8 cellular contexts compared by ENCODE assay signal in genomic region chr16:80804061-80804450, GRCh38. TPM values are rescaled to one million over a fixed set of nuclear protein-coding genes. Genes with fewer than 3 reads are reported as not detected.
DNase-seq lines count a peak whose midpoint lies in the region; ATAC-seq, FAIRE-seq and TF ChIP-seq lines count a peak whose summit lies in the region.

No MANE protein-coding gene starts in this region.

- TF ChIP-seq CTCF in GM12865 (IDR thresholded peaks at IDR 0.05; ENCODE audit: insufficient read depth, low read depth, low read length, missing control alignments), result no peak
- no peak for TF ChIP-seq CTCF in glutamatergic neuron (IDR thresholded peaks at IDR 0.05; ENCODE audit: partially characterized antibody, unreplicated experiment)
- no peak for TF ChIP-seq CTCF in progenitor cell of endocrine pancreas (IDR thresholded peaks at IDR 0.05; ENCODE audit: unreplicated experiment)

- H3K9me3 Mint-ChIP-seq in glutamatergic neuron (ENCODE audit: unreplicated experiment), result peaks cover 6% of the 10 kb centered on the region
- H3K9me3 Mint-ChIP-seq in progenitor cell of endocrine pancreas (ENCODE audit: low read depth), result peaks cover 8% of the 10 kb centered on the region

- peak; percentile 82 for DNase-seq in GM12865 (ENCODE audit: low read depth)
- DNase-seq in activated naive CD4-positive, alpha-beta T cell treated with Interleukin-2 at 50 U/mL for 16 hours, result peak; percentile 76
- DNase-seq in glutamatergic neuron, result peak; percentile 72
- DNase-seq in progenitor cell of endocrine pancreas (ENCODE audit: low spot score, unreplicated experiment), result no peak
- DNase-seq in NCI-H2107 treated with DMSO at 0.1 percent for 48 hours (lab: John Stamatoyannopoulos, UW; ENCODE audit: unreplicated experiment), result no peak
- DNase-seq in RCC 7860 (ENCODE audit: low spot score), result no peak

- H3K4me3 ChIP-seq in GM12865 (ENCODE audit: low read depth, low read length), result peak overlapping the region; percentile 49

- ATAC-seq in HG02588 (IDR thresholded peaks at IDR 0.05; ENCODE audit: unreplicated experiment), result peak; percentile 34

- no peak for FAIRE-seq in RCC 7860 (lab: Jason Lieb, UNC)

- H3K27ac Mint-ChIP-seq in glutamatergic neuron (ENCODE audit: unreplicated experiment) (peak overlapping the region; percentile 82), progenitor cell of endocrine pancreas (peak overlapping the region; percentile 91)

- H3K27me3 Mint-ChIP-seq in glutamatergic neuron (ENCODE audit: unreplicated experiment), result peaks cover 6% of the 10 kb centered on the region
- H3K27me3 Mint-ChIP-seq in progenitor cell of endocrine pancreas, result peaks cover 32% of the 10 kb centered on the region

- no peaks in the 10 kb centered on the region for H3K36me3 Mint-ChIP-seq in glutamatergic neuron (ENCODE audit: unreplicated experiment)
- H3K36me3 Mint-ChIP-seq in progenitor cell of endocrine pancreas (ENCODE audit: insufficient read depth), result peaks cover 2% of the 10 kb centered on the region

- H3K4me3 Mint-ChIP-seq in glutamatergic neuron (ENCODE audit: unreplicated experiment), result peak overlapping the region; percentile 91
- H3K4me3 Mint-ChIP-seq in progenitor cell of endocrine pancreas (ENCODE audit: low read depth), result peak overlapping the region; percentile 95

- H3K4me1 Mint-ChIP-seq in glutamatergic neuron (ENCODE audit: low read depth, unreplicated experiment) (no peaks in the 10 kb centered on the region), progenitor cell of endocrine pancreas (ENCODE audit: low read depth) (no peaks in the 10 kb centered on the region)

TF ChIP-seq in PFSK-1, 5 proteins besides CTCF, POLR2A, EP300 and RAD21:
- TF ChIP-seq FOXP2 (optimal IDR thresholded peaks at IDR 0.05; ENCODE audit: borderline replicate concordance, extremely low read depth, extremely low read length, insufficient read depth) (peak; percentile 28), TAF1 (IDR thresholded peaks at IDR 0.05; ENCODE audit: borderline replicate concordance, insufficient read depth, low read length) (no peak), POLR2AphosphoS5 (IDR thresholded peaks at IDR 0.05; ENCODE audit: low read depth, low read length) (no peak), REST (IDR thresholded peaks at IDR 0.05; ENCODE audit: insufficient read depth in 1 of 2, low read depth in 2 of 2, low read length in 2 of 2) (no peak)

RNA-seq across cellular contexts. Expression of gene CDYL2, which starts 0.3 kb away (rescaled TPM):
- 8.0 TPM for polyA plus RNA-seq in PFSK-1 (2012; ENCODE audit: insufficient read length, low read depth)
- total RNA-seq in glutamatergic neuron (ENCODE audit: unreplicated experiment) (30.5 TPM), progenitor cell of endocrine pancreas (17.0 and 19.9 TPM in 2 replicates)

Comparison
In these comparisons a context has a peak if more than half of its experiments do, and no peak if none do; other contexts are left out.
1. DNase-seq: peak in GM12865 (single experiment), activated naive CD4-positive, alpha-beta T cell treated with Interleukin-2 at 50 U/mL for 16 hours (single experiment) and glutamatergic neuron (single experiment); none in progenitor cell of endocrine pancreas (single experiment), NCI-H2107 treated with DMSO at 0.1 percent for 48 hours (single experiment) and RCC 7860 (single experiment).